ENCODE assay signal across 21 cellular contexts in the genomic region with DNA sequence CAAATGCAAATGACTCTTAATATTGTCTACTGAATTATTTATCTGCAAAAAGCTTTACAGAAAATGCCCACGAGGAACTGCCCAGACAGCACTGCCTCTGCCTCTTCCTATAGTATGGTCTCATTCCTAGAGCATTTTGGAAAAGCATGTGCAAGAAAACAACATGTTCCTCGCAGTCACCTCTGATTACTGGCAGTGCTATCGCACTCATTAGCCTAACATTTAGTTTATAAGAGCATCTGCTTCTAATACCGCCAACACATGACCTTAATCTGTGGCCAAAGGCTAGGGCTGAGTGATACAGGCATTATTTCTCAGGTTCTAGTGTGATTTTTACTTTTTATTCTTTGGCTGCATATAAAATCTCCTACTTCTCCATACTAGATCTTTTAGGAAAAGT.
"Had no signal": no experiment of that assay in that cellular context is flagged by ENCODE, and none has a peak within 500 bp of the region (broad histone marks: within the 10 kb centered on the region; RNA-seq: fewer than 3 reads in every experiment).

No MANE protein-coding gene starts in this region.

- DNase-seq: activated CD4-positive, alpha-beta T cell treated with anti-CD3 and anti-CD28 coated beads, Interleukin-2, amount 50 U/mL, for 1 hour; activated CD4-positive, CD25-positive, alpha-beta regulatory T cell; activated CD8-positive, alpha-beta memory T cell treated with anti-CD3 and anti-CD28 coated beads, Interleukin-2, amount 50 U/mL, for 48 hours; activated effector memory CD4-positive, alpha-beta T cell treated with anti-CD3 and anti-CD28 coated beads, Interleukin-2, amount 50 U/mL, for 16 hours; activated naive CD4-positive, alpha-beta T cell treated with anti-CD3 and anti-CD28 coated beads, Interleukin-2, amount 50 U/mL, for 16 hours; activated T-cell treated with anti-CD3 and anti-CD28 coated beads, Interleukin-2, amount 50 U/mL, for 72 hours; cerebellar nuclear complex; effector CD8-positive, alpha-beta T cell; esophagus squamous epithelium; foreskin keratinocyte; glutamatergic neuron; kidney; left lung; right cardiac atrium; stimulated activated CD4-positive, alpha-beta T cell treated with anti-CD3 and anti-CD28 coated beads, Interleukin-2, amount 100 ng/mL, for 24 hours; stimulated activated naive CD8-positive, alpha-beta T cell treated with anti-CD3 and anti-CD28 coated beads, Interleukin-15, Interleukin-2, amounts not matched to agents 100 U/mL and 50 U/mL, for 24 hours; transverse colon had no signal

- H3K36me3 ChIP-seq: ascending aorta, esophagus squamous epithelium, left lung, transverse colon, vagina had no signal

- H3K4me1 ChIP-seq: ascending aorta, esophagus squamous epithelium, foreskin keratinocyte, left lung, transverse colon, vagina had no signal

- H3K4me3 ChIP-seq: ascending aorta, esophagus squamous epithelium, left lung, transverse colon, vagina had no signal

- H3K4me3 Mint-ChIP-seq: activated T-cell treated with anti-CD3 and anti-CD28 coated beads, Interleukin-2, amount 50 U/mL, for 72 hours; dendritic cell treated with granulocyte-macrophage colony-stimulating factor and Interleukin-4, amounts not matched to agents 40 ng/mL and 50 ng/mL, for 4 days; T-helper 2 cell treated with Interferon-gamma antibody and Interleukin-4, amounts not matched to agents 5 μg/mL and 100 μg/mL, for 36 hours had no signal

- H3K27me3 Mint-ChIP-seq: dendritic cell treated with granulocyte-macrophage colony-stimulating factor and Interleukin-4, amounts not matched to agents 40 ng/mL and 50 ng/mL, for 4 days had no signal

- ATAC-seq: activated T-cell treated with anti-CD3 and anti-CD28 coated beads, Interleukin-2, amount 50 U/mL, for 72 hours; foreskin keratinocyte; left lung; stimulated activated naive CD8-positive, alpha-beta T cell treated with anti-CD3 and anti-CD28 coated beads, Interleukin-15, Interleukin-2, amounts not matched to agents 100 U/mL and 50 U/mL, for 24 hours had no signal

- H3K27me3 ChIP-seq: ascending aorta, esophagus squamous epithelium, foreskin keratinocyte, left lung, transverse colon, vagina had no signal

- H3K9me3 Mint-ChIP-seq: activated T-cell treated with anti-CD3 and anti-CD28 coated beads, Interleukin-2, amount 50 U/mL, for 72 hours; dendritic cell treated with granulocyte-macrophage colony-stimulating factor and Interleukin-4, amounts not matched to agents 40 ng/mL and 50 ng/mL, for 4 days; T-helper 2 cell treated with Interferon-gamma antibody and Interleukin-4, amounts not matched to agents 5 μg/mL and 100 μg/mL, for 36 hours had no signal

- H3K27ac Mint-ChIP-seq: activated T-cell treated with anti-CD3 and anti-CD28 coated beads, Interleukin-2, amount 50 U/mL, for 72 hours; dendritic cell treated with granulocyte-macrophage colony-stimulating factor and Interleukin-4, amounts not matched to agents 40 ng/mL and 50 ng/mL, for 4 days; T-helper 2 cell treated with Interferon-gamma antibody and Interleukin-4, amounts not matched to agents 5 μg/mL and 100 μg/mL, for 36 hours had no signal

- H3K27ac ChIP-seq: ascending aorta, esophagus squamous epithelium, foreskin keratinocyte, left lung, transverse colon, vagina had no signal

- H3K9me3 ChIP-seq: ascending aorta, esophagus squamous epithelium, left lung, transverse colon, vagina had no signal
